ENCODE assay signal across 1 cellular context in genomic region chr17:27106347-27106981, GRCh38.
TF ChIP-seq lines count a peak whose summit lies in the region.

No MANE protein-coding gene starts in this region.

TF ChIP-seq in K562, 482 proteins besides CTCF, POLR2A, EP300 and RAD21 (continued from another document and continues in another):
- TF ChIP-seq CHCHD3 (CRISPR knock-in tag; IDR thresholded peaks at IDR 0.05) (0 out of 2 replicates have a peak, but pooled peaks have one; percentile 57), POLR2H (tag; IDR thresholded peaks at IDR 0.05; ENCODE audit: low read depth) (0 out of 2 replicates have a peak, but pooled peaks have one; percentile 28), MXI1 (IDR thresholded peaks at IDR 0.05; ENCODE audit: low read depth, low read length) (peak; percentile 62; the same call in 1 of the 2 replicates), PRDM10 (IDR thresholded peaks at IDR 0.05; ENCODE audit: partially characterized antibody) (no peak), THAP12 (CRISPR knock-in tag; IDR thresholded peaks at IDR 0.05) (no peak), LEF1 (IDR thresholded peaks at IDR 0.05) (0 out of 2 replicates have a peak, but pooled peaks have one; percentile 11), SOX6 (IDR thresholded peaks at IDR 0.05) (peak; percentile 39; the same call in 1 of the 2 replicates), TBL1XR1 (IDR thresholded peaks at IDR 0.05; ENCODE audit: low read length in 2 of 2) (peak in 1 of 2 experiments; percentile 28; a peak in 1 of 4 replicates), RBFOX2 (IDR thresholded peaks at IDR 0.05; ENCODE audit: low read depth, low read length) (peak; percentile 29; the same call in 1 of the 2 replicates), SMAD3 (CRISPR knock-in tag; conservative IDR thresholded peaks at IDR 0.05) (0 out of 2 replicates have a peak, but pooled peaks have one; percentile 20), CEBPG (CRISPR knock-in tag; IDR thresholded peaks at IDR 0.05) (no peak), CEBPG (tag; conservative IDR thresholded peaks at IDR 0.05 in 1 of 2, IDR thresholded peaks at IDR 0.05 in 1 of 2) (peak; percentile 8 to 29; a peak in 1 of 4 replicates), EGR1 (conservative IDR thresholded peaks at IDR 0.05) (peak; percentile 13; the same call in 1 of the 2 replicates), FOS (IDR thresholded peaks at IDR 0.05; ENCODE audit: extremely low read depth, insufficient read length) (no peak), KLF1 (tag; IDR thresholded peaks at IDR 0.05) (peak; percentile 79), CGGBP1 (CRISPR knock-in tag; IDR thresholded peaks at IDR 0.05) (0 out of 2 replicates have a peak, but pooled peaks have one; percentile 29), GTF2A2 (tag; IDR thresholded peaks at IDR 0.05) (no peak), TAF15 (IDR thresholded peaks at IDR 0.05; ENCODE audit: low read depth, low read length) (no peak), DDX20 (tag; IDR thresholded peaks at IDR 0.05; ENCODE audit: low read depth) (0 out of 2 replicates have a peak, but pooled peaks have one; percentile 20), ZNF444 (CRISPR knock-in tag; IDR thresholded peaks at IDR 0.05) (0 out of 2 replicates have a peak, but pooled peaks have one; percentile 23), THRB (CRISPR knock-in tag; conservative IDR thresholded peaks at IDR 0.05) (peak; percentile 16; the same call in 1 of the 2 replicates), RBM39 (optimal IDR thresholded peaks at IDR 0.05; ENCODE audit: low read depth, low read length) (no peak), ZNF175 (CRISPR knock-in tag; IDR thresholded peaks at IDR 0.05; ENCODE audit: low read depth) (peak; percentile 90), DACH1 (IDR thresholded peaks at IDR 0.05; ENCODE audit: partially characterized antibody) (peak; percentile 23), STAT5A (IDR thresholded peaks at IDR 0.05; ENCODE audit: borderline replicate concordance, low read length) (peak; percentile 93), DIDO1 (tag; IDR thresholded peaks at IDR 0.05; ENCODE audit: low read depth) (no peak), NRF1 (conservative IDR thresholded peaks at IDR 0.05 in 1 of 2, IDR thresholded peaks at IDR 0.05 in 1 of 2) (0 out of 4 replicates have a peak, but pooled peaks of 1 of the 2 experiments have one; percentile 14), BMI1 (IDR thresholded peaks at IDR 0.05; ENCODE audit: low read length) (peak; percentile 57; the same call in 1 of the 2 replicates), JUND (IDR thresholded peaks at IDR 0.05; ENCODE audit: borderline replicate concordance, low read depth, low read length) (peak; percentile 25; the same call in 1 of the 2 replicates), JUND (tag; IDR thresholded peaks at IDR 0.05; ENCODE audit: borderline replicate concordance, low read depth, low read length) (no peak), KLF6 (CRISPR knock-in tag; IDR thresholded peaks at IDR 0.05; ENCODE audit: borderline replicate concordance) (peak; percentile 16; the same call in 1 of the 2 replicates), TEAD1 (CRISPR knock-in tag; IDR thresholded peaks at IDR 0.05) (no peak), ZNF766 (CRISPR knock-in tag; conservative IDR thresholded peaks at IDR 0.05) (0 out of 2 replicates have a peak, but pooled peaks have one; percentile 65), ZNF232 (CRISPR knock-in tag; IDR thresholded peaks at IDR 0.05) (no peak), MGA (IDR thresholded peaks at IDR 0.05) (peak; percentile 46), BCL6 (CRISPR knock-in tag; IDR thresholded peaks at IDR 0.05) (0 out of 2 replicates have a peak, but pooled peaks have one; percentile 31), NR2C1 (IDR thresholded peaks at IDR 0.05) (no peak), NR2C1 (tag; IDR thresholded peaks at IDR 0.05) (peak; percentile 20), POLR2AphosphoS5 (IDR thresholded peaks at IDR 0.05; ENCODE audit: control insufficient read depth, insufficient read depth, low read depth, low read length) (peak; percentile 41; the same call in 1 of the 2 replicates), SRF (CRISPR knock-in tag; IDR thresholded peaks at IDR 0.05) (peak; percentile 92 to 99), SIN3A (IDR thresholded peaks at IDR 0.05; ENCODE audit: borderline replicate concordance in 2 of 2, control insufficient read depth in 1 of 2, low read depth in 2 of 2, low read length in 2 of 2) (peak; percentile 6 to 55; a peak in 1 of 4 replicates), VEZF1 (CRISPR knock-in tag; IDR thresholded peaks at IDR 0.05) (peak; percentile 68; the same call in 1 of the 2 replicates), SRSF3 (IDR thresholded peaks at IDR 0.05; ENCODE audit: insufficient read depth, low read length) (no peak), ATF7 (IDR thresholded peaks at IDR 0.05) (peak; percentile 41; the same call in 1 of the 2 replicates)
